ENCODE assay signal across 8 cellular contexts in genomic region chr19:56538254-56538760, GRCh38. TPM values are rescaled to one million over a fixed set of nuclear protein-coding genes. Genes with fewer than 3 reads are reported as not detected.
A peak's percentile ranks its signal among the peaks of the same experiment; 100 is the strongest.
DNase-seq lines count a peak whose midpoint lies in the region; ATAC-seq, FAIRE-seq and TF ChIP-seq lines count a peak whose summit lies in the region.

No MANE protein-coding gene starts in this region.

- FAIRE-seq in GM12891 (lab: Jason Lieb, UNC) = peak; percentile 28

- ATAC-seq in HG03159 (IDR thresholded peaks at IDR 0.05; ENCODE audit: unreplicated experiment) = peak; percentile 93
- ATAC-seq in GM18517 (IDR thresholded peaks at IDR 0.05; ENCODE audit: unreplicated experiment) = no peak

- DNase-seq in GM12891 (ENCODE audit: insufficient read length, low spot score) (peak; percentile 66), NCI-H82 treated with DMSO at 0.1 percent for 48 hours (lab: John Stamatoyannopoulos, UW; ENCODE audit: unreplicated experiment) (peak; percentile 73), activated T-cell treated with anti-CD3 and anti-CD28 coated beads for 4 hours (peak; percentile 85), epidermal melanocyte (ENCODE audit: insufficient read length, low spot score) (peak; percentile 96), midbrain (lab: John Stamatoyannopoulos, UW) (peak; percentile 91)
- peak; percentile 79 for DNase-seq in stimulated activated CD8-positive, alpha-beta memory T cell treated with anti-CD3 and anti-CD28 coated beads, Interleukin-12 subunit alpha, Interleukin-12 subunit beta, amount 100 ng/mL, for 4 hours (ENCODE audit: low read depth)

- no peak for TF ChIP-seq POLR2A in GM12891 (IDR thresholded peaks at IDR 0.05; ENCODE audit: low read depth, low read length)

TF ChIP-seq in GM12891, 5 proteins besides CTCF, POLR2A, EP300 and RAD21:
- TF ChIP-seq SPI1 (IDR thresholded peaks at IDR 0.05; ENCODE audit: low read depth, low read length) (no peak), POU2F2 (IDR thresholded peaks at IDR 0.05; ENCODE audit: low read depth, low read length) (no peak), PAX5 (IDR thresholded peaks at IDR 0.05; ENCODE audit: insufficient read depth, low read length, severe bottlenecking) (no peak), TAF1 (IDR thresholded peaks at IDR 0.05; ENCODE audit: low read depth, low read length) (no peak), POLR2AphosphoS5 (IDR thresholded peaks at IDR 0.05; ENCODE audit: low read depth, low read length) (no peak)

RNA-seq across cellular contexts. Expression of gene ZFP28, which starts 0.4 kb away (rescaled TPM):
- 0.47 TPM for polyA plus RNA-seq in GM12891 (2012; ENCODE audit: low read depth, missing spikeins)

RNA-seq across cellular contexts. Expression of gene ZNF470, which starts 29.0 kb away (rescaled TPM):
- polyA plus RNA-seq in GM12891 (2012; ENCODE audit: low read depth, missing spikeins) = 1.3 TPM

RNA-seq across cellular contexts. Expression of gene ZNF471, which starts 30.7 kb away (rescaled TPM):
- polyA plus RNA-seq in GM12891 (2012; ENCODE audit: low read depth, missing spikeins) = not detected

RNA-seq across cellular contexts. Expression of gene ZNF71, which starts 56.8 kb away (rescaled TPM):
- polyA plus RNA-seq in GM12891 (2012; ENCODE audit: low read depth, missing spikeins) = 2.6 TPM
